13 cellular contexts compared by ENCODE assay signal in the genomic region with DNA sequence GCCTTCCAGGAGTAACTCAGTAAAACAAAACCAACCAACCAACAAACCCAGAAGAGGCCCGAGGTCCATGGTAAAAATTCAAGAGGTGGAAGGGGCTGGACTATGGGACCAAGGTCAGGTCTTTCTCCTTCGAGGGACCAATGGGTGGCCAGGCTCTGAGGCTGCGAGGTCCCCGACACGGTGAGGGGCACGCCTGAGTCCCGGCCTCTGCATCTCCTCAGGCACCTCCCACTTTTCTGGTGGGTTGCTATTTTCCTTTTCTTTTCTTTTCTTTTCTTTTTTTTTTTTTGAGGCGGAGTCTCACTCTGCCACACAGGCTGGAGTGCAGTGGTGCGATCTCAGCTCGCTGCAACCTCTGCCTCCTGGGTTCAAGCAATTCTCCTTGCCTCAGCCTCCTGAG. TPM values are rescaled to one million over a fixed set of nuclear protein-coding genes. Genes with fewer than 3 reads are reported as not detected.
DNase-seq lines count a peak whose midpoint lies in the region; ATAC-seq and TF ChIP-seq lines count a peak whose summit lies in the region.
"Had no signal": no experiment of that assay in that cellular context is flagged by ENCODE, and none has a peak within 500 bp of the region (broad histone marks: within the 10 kb centered on the region; RNA-seq: fewer than 3 reads in every experiment).

No MANE protein-coding gene starts in this region.

- peaks cover 15% of the 10 kb centered on the region for H3K36me3 Mint-ChIP-seq in activated naive CD4-positive, alpha-beta T cell treated with anti-CD3 and anti-CD28 coated beads for 36 hours (ENCODE audit: low read depth)
- H3K36me3 Mint-ChIP-seq in activated CD4-positive, alpha-beta memory T cell treated with anti-CD3 and anti-CD28 coated beads, Interleukin-2, amount 10 ng/mL, durations not matched to agents 7 days and 5 days (ENCODE audit: low read depth): peaks cover 10% of the 10 kb centered on the region
- H3K36me3 Mint-ChIP-seq in immature natural killer cell (no peaks in the 10 kb centered on the region), type B pancreatic cell (no peaks in the 10 kb centered on the region)

- intact Hi-C loops in activated naive CD4-positive, alpha-beta T cell treated with anti-CD3 and anti-CD28 coated beads for 36 hours (cut with micrococcal nuclease): loop anchor here (1.0 to 10.0 kb wide), 7 partner anchors 55 to 453 kb away; partner anchors contain the start of genes NARF and TBCD
- intact Hi-C loops in stomach (cut with DNase I; ENCODE audit: low total_unique reads): no loop called here

- TF ChIP-seq POLR2A in stomach (IDR thresholded peaks at IDR 0.05): no peak

- peaks cover 79% of the 10 kb centered on the region for H3K4me1 Mint-ChIP-seq in activated naive CD4-positive, alpha-beta T cell treated with anti-CD3 and anti-CD28 coated beads for 36 hours (ENCODE audit: low read depth)
- peaks cover 86% of the 10 kb centered on the region for H3K4me1 Mint-ChIP-seq in activated CD4-positive, alpha-beta memory T cell treated with anti-CD3 and anti-CD28 coated beads, Interleukin-2, amount 10 ng/mL, durations not matched to agents 7 days and 5 days
- H3K4me1 Mint-ChIP-seq in immature natural killer cell (peaks cover 86 to 89% of the 10 kb centered on the region in 2 donors), type B pancreatic cell (ENCODE audit: unreplicated experiment) (peaks cover 13% of the 10 kb centered on the region)

- POLR2A ChIA-PET in activated CD4-positive, alpha-beta memory T cell treated with anti-CD3 and anti-CD28 coated beads, Interleukin-2, amount 10 ng/mL, durations not matched to agents 7 days and 5 days (lab: Charles Lee): interaction anchor here (1.0 to 7.6 kb wide), 5 partner anchors 14 to 262 kb away, joined by 3 to 120 read pairs (median 18); partner anchors contain the start of genes CD7, CSNK1D, DCXR and SLC16A3

- H3K4me1 ChIP-seq in stomach: peaks cover 44 to 80% (median 62%) of the 10 kb centered on the region in 4 donors

- peak overlapping the region in 4 of 5 donors; percentile 95 to 99 (median 98) for H3K27ac ChIP-seq in stomach

- peak overlapping the region; percentile 100 for H3K27ac Mint-ChIP-seq in activated naive CD4-positive, alpha-beta T cell treated with anti-CD3 and anti-CD28 coated beads for 36 hours
- H3K27ac Mint-ChIP-seq in activated CD4-positive, alpha-beta memory T cell treated with anti-CD3 and anti-CD28 coated beads, Interleukin-2, amount 10 ng/mL, durations not matched to agents 7 days and 5 days: peak overlapping the region; percentile 100
- H3K27ac Mint-ChIP-seq in immature natural killer cell (peak overlapping the region; percentile 100), type B pancreatic cell (no peak overlapping the region)

- H3K9me3 ChIP-seq in stomach: no peaks in the 10 kb centered on the region
- no peaks in the 10 kb centered on the region for H3K9me3 ChIP-seq in MG63

- no peaks in the 10 kb centered on the region for H3K9me3 Mint-ChIP-seq in activated naive CD4-positive, alpha-beta T cell treated with anti-CD3 and anti-CD28 coated beads for 36 hours
- H3K9me3 Mint-ChIP-seq in activated CD4-positive, alpha-beta memory T cell treated with anti-CD3 and anti-CD28 coated beads, Interleukin-2, amount 10 ng/mL, durations not matched to agents 7 days and 5 days: no peaks in the 10 kb centered on the region
- no peaks in the 10 kb centered on the region for H3K9me3 Mint-ChIP-seq in immature natural killer cell
- no peaks in the 10 kb centered on the region for H3K9me3 Mint-ChIP-seq in type B pancreatic cell

- no peaks in the 10 kb centered on the region for H3K27me3 Mint-ChIP-seq in activated naive CD4-positive, alpha-beta T cell treated with anti-CD3 and anti-CD28 coated beads for 36 hours (ENCODE audit: low read depth)
- H3K27me3 Mint-ChIP-seq in activated CD4-positive, alpha-beta memory T cell treated with anti-CD3 and anti-CD28 coated beads, Interleukin-2, amount 10 ng/mL, durations not matched to agents 7 days and 5 days: no peaks in the 10 kb centered on the region
- peaks cover 31 to 37% (median 36%) of the 10 kb centered on the region in 3 donors for H3K27me3 Mint-ChIP-seq in immature natural killer cell (ENCODE audit: low read depth in 3 of 3)
- H3K27me3 Mint-ChIP-seq in type B pancreatic cell: no peaks in the 10 kb centered on the region

- no peak for ATAC-seq in GM18858 (IDR thresholded peaks at IDR 0.05; ENCODE audit: unreplicated experiment)

- 86 to 91% (median 89%) methylated on average over 10 of the region's 10 CpGs for WGBS in stomach, 5 donors

- peak; percentile 86 for DNase-seq in activated naive CD4-positive, alpha-beta T cell treated with anti-CD3 and anti-CD28 coated beads for 36 hours
- DNase-seq in activated naive CD4-positive, alpha-beta T cell treated with Interleukin-2 at 50 U/mL for 16 hours: no peak
- no peak for DNase-seq in activated CD4-positive, alpha-beta memory T cell treated with anti-CD3 and anti-CD28 coated beads, Interleukin-2, amount 10 ng/mL, durations not matched to agents 7 days and 5 days
- DNase-seq in immature natural killer cell (no peak), stomach (no peak), type B pancreatic cell (ENCODE audit: extremely low spot score, unreplicated experiment) (no peak), MG63 (no peak)
- DNase-seq: effector CD4-positive, alpha-beta T cell; hippocampal formation; Kasumi-1 had no signal

- peak overlapping the region; percentile 93 for H3K4me3 Mint-ChIP-seq in activated naive CD4-positive, alpha-beta T cell treated with anti-CD3 and anti-CD28 coated beads for 36 hours
- H3K4me3 Mint-ChIP-seq in activated CD4-positive, alpha-beta memory T cell treated with anti-CD3 and anti-CD28 coated beads, Interleukin-2, amount 10 ng/mL, durations not matched to agents 7 days and 5 days: peak overlapping the region; percentile 88
- H3K4me3 Mint-ChIP-seq in immature natural killer cell: peak overlapping the region; percentile 42 to 95 (median 90)
- H3K4me3 Mint-ChIP-seq in type B pancreatic cell: no peak overlapping the region

- H3K27me3 ChIP-seq in stomach (peaks cover 0 to 23% (median 0%) of the 10 kb centered on the region in 3 donors), MG63 (no peaks in the 10 kb centered on the region)

- H3K36me3 ChIP-seq in stomach: no peaks in the 10 kb centered on the region
- H3K36me3 ChIP-seq in MG63: no peaks in the 10 kb centered on the region

- no peak overlapping the region for H3K4me3 ChIP-seq in stomach
- no peak overlapping the region for H3K4me3 ChIP-seq in MG63

- TF ChIP-seq CTCF in stomach (IDR thresholded peaks at IDR 0.05) (no peak), type B pancreatic cell (conservative IDR thresholded peaks at IDR 0.05) (no peak)

- TF ChIP-seq EP300 in stomach (IDR thresholded peaks at IDR 0.05): no peak

- CTCF ChIA-PET in activated naive CD4-positive, alpha-beta T cell treated with anti-CD3 and anti-CD28 coated beads for 36 hours (lab: Charles Lee): interaction anchor here (1.3 to 8.4 kb wide), 4 partner anchors 16 to 118 kb away, joined by 4 to 60 read pairs (median 28); partner anchors contain the start of genes CD7 and HEXD
- CTCF ChIA-PET in activated CD4-positive, alpha-beta memory T cell treated with anti-CD3 and anti-CD28 coated beads, Interleukin-2, amount 10 ng/mL, durations not matched to agents 7 days and 5 days (lab: Charles Lee): interaction anchor here (0.9 to 4.8 kb wide), 7 partner anchors 18 to 269 kb away, joined by 3 to 32 read pairs (median 13); partner anchors contain the start of gene CD7

RNA-seq across cellular contexts. Expression of gene CD7, which starts 18.0 kb away (rescaled TPM):
- 100 to 1,000 TPM; 635 to 646 TPM for total RNA-seq in activated naive CD4-positive, alpha-beta T cell treated with anti-CD3 and anti-CD28 coated beads for 36 hours
- total RNA-seq in activated CD4-positive, alpha-beta memory T cell treated with anti-CD3 and anti-CD28 coated beads, Interleukin-2, amount 10 ng/mL, durations not matched to agents 7 days and 5 days: 100 to 1,000 TPM; 138 to 140 TPM
- polyA plus RNA-seq in immature natural killer cell (100 to 1,000 TPM; 278 to 589 (median 370) TPM), stomach (1 to 10 TPM; 2.1 to 8.6 (median 3.7) TPM)
- total RNA-seq in stomach (1 to 10 TPM in 2 of 5 donors, not detected in 3; 2.0 to 4.3 TPM), type B pancreatic cell (ENCODE audit: low replicate concordance) (1.4 and 1.6 TPM in 2 replicates)
- not detected in 2 replicates for total RNA-seq in MG63 (2014; rRNA removed; shearing (Covaris generic); ENCODE audit: low replicate concordance)

RNA-seq across cellular contexts. Expression of gene CSNK1D, which starts 26.0 kb away (rescaled TPM):
- 100 to 1,000 TPM in 1 of 2 experiments, 10 to 100 TPM in 1; 99.8 to 100 TPM for total RNA-seq in activated naive CD4-positive, alpha-beta T cell treated with anti-CD3 and anti-CD28 coated beads for 36 hours
- total RNA-seq in activated CD4-positive, alpha-beta memory T cell treated with anti-CD3 and anti-CD28 coated beads, Interleukin-2, amount 10 ng/mL, durations not matched to agents 7 days and 5 days: 100 to 1,000 TPM; 116 TPM
- polyA plus RNA-seq in immature natural killer cell: 100 to 1,000 TPM in 1 of 3 donors, 10 to 100 TPM in 2; 48.9 to 130 (median 55.9) TPM
- 100 to 1,000 TPM in 4 of 5 donors, 10 to 100 TPM in 1; 58.0 to 180 (median 140) TPM for total RNA-seq in stomach
- 10 to 100 TPM; 55.9 to 66.7 (median 65.4) TPM for polyA plus RNA-seq in stomach
- 176 and 184 TPM in 2 replicates for total RNA-seq in type B pancreatic cell (ENCODE audit: low replicate concordance)
- 60.2 and 104 TPM in 2 replicates for total RNA-seq in MG63 (2014; rRNA removed; shearing (Covaris generic); ENCODE audit: low replicate concordance)

RNA-seq across cellular contexts. Expression of gene SECTM1, which starts 34.1 kb away (rescaled TPM):
- 1 to 10 TPM; 2.8 to 3.8 TPM for total RNA-seq in activated naive CD4-positive, alpha-beta T cell treated with anti-CD3 and anti-CD28 coated beads for 36 hours
- total RNA-seq in activated CD4-positive, alpha-beta memory T cell treated with anti-CD3 and anti-CD28 coated beads, Interleukin-2, amount 10 ng/mL, durations not matched to agents 7 days and 5 days: 10 to 100 TPM; 18.3 to 18.5 TPM
- 1 to 10 TPM in 2 of 3 donors, not detected in 1; 2.7 to 3.6 TPM for polyA plus RNA-seq in immature natural killer cell
- 10 to 100 TPM in 2 of 5 donors, 1 to 10 TPM in 3; 1.8 to 48.8 (median 6.7) TPM for total RNA-seq in stomach
- 10 to 100 TPM in 2 of 3 donors, 1 to 10 TPM in 1; 9.3 to 23.1 (median 10.2) TPM for polyA plus RNA-seq in stomach
- 13.2 and 17.7 TPM in 2 replicates for total RNA-seq in type B pancreatic cell (ENCODE audit: low replicate concordance)
- 2.7 and 25.9 TPM in 2 replicates for total RNA-seq in MG63 (2014; rRNA removed; shearing (Covaris generic); ENCODE audit: low replicate concordance)

RNA-seq across cellular contexts. Expression of gene TEX19, which starts 59.6 kb away (rescaled TPM):
- total RNA-seq in activated naive CD4-positive, alpha-beta T cell treated with anti-CD3 and anti-CD28 coated beads for 36 hours: under 1 TPM in 1 of 2 experiments, not detected in 1; 0.21 TPM
- total RNA-seq in activated CD4-positive, alpha-beta memory T cell treated with anti-CD3 and anti-CD28 coated beads, Interleukin-2, amount 10 ng/mL, durations not matched to agents 7 days and 5 days: not detected
- polyA plus RNA-seq in immature natural killer cell: not detected
- total RNA-seq in stomach: not detected
- polyA plus RNA-seq in stomach: not detected
- total RNA-seq in type B pancreatic cell (ENCODE audit: low replicate concordance): 0.14 TPM in 1 of 2 replicates, not detected in the other
- total RNA-seq in MG63 (2014; rRNA removed; shearing (Covaris generic); ENCODE audit: low replicate concordance): 2.3 TPM in 1 of 2 replicates, not detected in the other
- total RNA-seq: mesenteric fat pad had no signal
- polyA plus RNA-seq: adipose tissue had no signal

Comparison
In these comparisons a context has a peak if more than half of its experiments do, and no peak if none do; other contexts are left out.
1. RNA of gene CD7, which starts 18.0 kb away (total RNA-seq): 635 to 646 TPM in activated naive CD4-positive, alpha-beta T cell treated with anti-CD3 and anti-CD28 coated beads for 36 hours and 138 to 140 TPM in activated CD4-positive, alpha-beta memory T cell treated with anti-CD3 and anti-CD28 coated beads, Interleukin-2, amount 10 ng/mL, durations not matched to agents 7 days and 5 days; 1.4 to 1.6 TPM in type B pancreatic cell, 2.0 to 4.3 TPM in stomach and not detected in MG63; every median in the first group is over 10 times any median in the second.